ENCODE assay signal across 31 cellular contexts in genomic region chr17:50457621-50458020, GRCh38. TPM values are rescaled to one million over a fixed set of nuclear protein-coding genes. Genes with fewer than 3 reads are reported as not detected.
"Had no signal": no experiment of that assay in that cellular context is flagged by ENCODE, and none has a peak within 500 bp of the region (broad histone marks: within the 10 kb centered on the region; RNA-seq: fewer than 3 reads in every experiment).

No MANE protein-coding gene starts in this region.

- H3K27me3 ChIP-seq: body of pancreas, esophagus squamous epithelium, gastroesophageal sphincter had no signal

- ATAC-seq: activated T-cell treated with anti-CD3 and anti-CD28 coated beads, Interleukin-2, amount 50 U/mL, for 4 hours; activated T-helper 17 cell treated with anti-CD3 and anti-CD28 coated beads, Interleukin-2, amount 50 U/mL, for 72 hours; body of pancreas; effector memory CD8-positive, alpha-beta T cell; gastroesophageal sphincter; WTC11 had no signal

- H3K27ac ChIP-seq: body of pancreas, gastroesophageal sphincter had no signal

- DNase-seq: activated CD4-positive, alpha-beta memory T cell treated with anti-CD3 and anti-CD28 coated beads, Interleukin-2, amount 10 ng/mL, durations not matched to agents 7 days and 5 days; activated CD4-positive, alpha-beta T cell treated with anti-CD3 and anti-CD28 coated beads for 1 hour; activated CD4-positive, alpha-beta T cell treated with anti-CD3 and anti-CD28 coated beads for 4 hours; activated CD4-positive, alpha-beta T cell treated with anti-CD3 and anti-CD28 coated beads, Interleukin-2, amount 10 ng/mL, durations not matched to agents 7 days and 5 days; activated CD4-positive, alpha-beta T cell treated with anti-CD3 and anti-CD28 coated beads, Interleukin-2, amount 50 U/mL, for 4 hours; activated CD8-positive, alpha-beta memory T cell treated with anti-CD3 and anti-CD28 coated beads for 24 hours; activated effector memory CD4-positive, alpha-beta T cell treated with Interleukin-2 at 50 U/mL for 16 hours; activated gamma-delta T cell treated with Interleukin-2 at 50 U/mL for 16 hours; activated naive CD4-positive, alpha-beta T cell treated with anti-CD3 and anti-CD28 coated beads, Interleukin-2, amount 50 U/mL, for 16 hours; activated naive CD4-positive, alpha-beta T cell treated with Interleukin-2 at 50 U/mL for 16 hours; activated T-cell treated with anti-CD3 and anti-CD28 coated beads, Interleukin-2, amount 50 U/mL, for 4 hours; amniotic stem cell; anterior cingulate cortex; body of pancreas; caudate nucleus; cortex of kidney; dermis blood vessel endothelial cell; effector CD4-positive, alpha-beta T cell; effector memory CD8-positive, alpha-beta T cell; esophagus squamous epithelium; foreskin melanocyte; head of caudate nucleus; T-helper 2 cell had no signal

- H3K9me3 ChIP-seq: body of pancreas, esophagus squamous epithelium, gastroesophageal sphincter had no signal

- H3K27ac Mint-ChIP-seq: activated CD4-positive, alpha-beta memory T cell treated with anti-CD3 and anti-CD28 coated beads, Interleukin-2, amount 10 ng/mL, durations not matched to agents 7 days and 5 days; activated CD4-positive, alpha-beta T cell treated with anti-CD3 and anti-CD28 coated beads, Interleukin-2, amount 10 ng/mL, durations not matched to agents 7 days and 5 days; activated naive CD8-positive, alpha-beta T cell; activated T-helper 17 cell treated with anti-CD3 and anti-CD28 coated beads, Interleukin-2, amount 50 U/mL, for 72 hours; effector memory CD8-positive, alpha-beta T cell; WTC11 had no signal

- H3K36me3 Mint-ChIP-seq: WTC11 had no signal

- H3K4me1 Mint-ChIP-seq: activated T-helper 17 cell treated with anti-CD3 and anti-CD28 coated beads, Interleukin-2, amount 50 U/mL, for 72 hours; WTC11 had no signal

- H3K4me1 ChIP-seq: gastroesophageal sphincter had no signal

- H3K9me3 Mint-ChIP-seq: activated CD4-positive, alpha-beta memory T cell treated with anti-CD3 and anti-CD28 coated beads, Interleukin-2, amount 10 ng/mL, durations not matched to agents 7 days and 5 days; activated CD4-positive, alpha-beta T cell treated with anti-CD3 and anti-CD28 coated beads, Interleukin-2, amount 10 ng/mL, durations not matched to agents 7 days and 5 days; activated T-cell treated with anti-CD3 and anti-CD28 coated beads, Interleukin-2, amount 50 U/mL, for 4 hours; activated T-helper 17 cell treated with anti-CD3 and anti-CD28 coated beads, Interleukin-2, amount 50 U/mL, for 72 hours; effector memory CD8-positive, alpha-beta T cell; WTC11 had no signal

- H3K4me3 ChIP-seq: body of pancreas, esophagus squamous epithelium, gastroesophageal sphincter had no signal

- H3K27me3 Mint-ChIP-seq: activated CD4-positive, alpha-beta memory T cell treated with anti-CD3 and anti-CD28 coated beads, Interleukin-2, amount 10 ng/mL, durations not matched to agents 7 days and 5 days; activated CD4-positive, alpha-beta T cell treated with anti-CD3 and anti-CD28 coated beads, Interleukin-2, amount 10 ng/mL, durations not matched to agents 7 days and 5 days; activated naive CD8-positive, alpha-beta T cell; activated T-helper 17 cell treated with anti-CD3 and anti-CD28 coated beads, Interleukin-2, amount 50 U/mL, for 72 hours; effector memory CD8-positive, alpha-beta T cell had no signal

- H3K4me3 Mint-ChIP-seq: activated CD4-positive, alpha-beta memory T cell treated with anti-CD3 and anti-CD28 coated beads, Interleukin-2, amount 10 ng/mL, durations not matched to agents 7 days and 5 days; activated CD4-positive, alpha-beta T cell treated with anti-CD3 and anti-CD28 coated beads, Interleukin-2, amount 10 ng/mL, durations not matched to agents 7 days and 5 days; activated naive CD8-positive, alpha-beta T cell; activated T-cell treated with anti-CD3 and anti-CD28 coated beads, Interleukin-2, amount 50 U/mL, for 4 hours; activated T-helper 17 cell treated with anti-CD3 and anti-CD28 coated beads, Interleukin-2, amount 50 U/mL, for 72 hours; effector memory CD8-positive, alpha-beta T cell; WTC11 had no signal

RNA-seq across cellular contexts. Expression of gene CHAD, which starts 11.1 kb away (rescaled TPM):
- total RNA-seq: activated CD4-positive, alpha-beta memory T cell treated with anti-CD3 and anti-CD28 coated beads, Interleukin-2, amount 10 ng/mL, durations not matched to agents 7 days and 5 days; activated CD4-positive, alpha-beta T cell treated with anti-CD3 and anti-CD28 coated beads, Interleukin-2, amount 10 ng/mL, durations not matched to agents 7 days and 5 days; activated T-cell treated with anti-CD3 and anti-CD28 coated beads, Interleukin-2, amount 50 U/mL, for 4 hours; activated T-helper 17 cell treated with anti-CD3 and anti-CD28 coated beads, Interleukin-2, amount 50 U/mL, for 72 hours; dermis blood vessel endothelial cell; fibroblast of lung; fibroblast of villous mesenchyme; gastroesophageal sphincter; glomerular endothelial cell; T-helper 1 cell treated with Interleukin-12 subunit alpha and Interleukin-12 subunit beta and Interleukin-4 antibody, amounts not matched to agents 30 ng/mL and 1 ng/mL, for 36 hours had no signal
